ENCODE assay signal across 27 cellular contexts in genomic region chr11:74766905-74767304, GRCh38. TPM values are rescaled to one million over a fixed set of nuclear protein-coding genes. Genes with fewer than 3 reads are reported as not detected.
DNase-seq lines count a peak whose midpoint lies in the region; ATAC-seq, FAIRE-seq and TF ChIP-seq lines count a peak whose summit lies in the region.
"Had no signal": no experiment of that assay in that cellular context is flagged by ENCODE, and none has a peak within 500 bp of the region (broad histone marks: within the 10 kb centered on the region; RNA-seq: fewer than 3 reads in every experiment).

No MANE protein-coding gene starts in this region.

- H3K4me1 ChIP-seq in HepG2 (ENCODE audit: insufficient read depth, low read length) (no peaks in the 10 kb centered on the region), right lobe of liver (no peaks in the 10 kb centered on the region)
- H3K4me1 ChIP-seq: BE2C, BLaER1 had no signal

- H3K79me2 ChIP-seq in HepG2 (ENCODE audit: insufficient read depth, low read length) = peaks cover 42% of the 10 kb centered on the region

- no peak for TF ChIP-seq RAD21 in HepG2 (CRISPR knock-in tag; IDR thresholded peaks at IDR 0.05)

- CTCF ChIA-PET in HepG2 (lab: Yijun Ruan, JAX; ENCODE audit: low intra/inter-chr PET ratio, low total read pairs) = no interaction called here
- CTCF ChIA-PET in activated CD4-positive, alpha-beta memory T cell treated with anti-CD3 and anti-CD28 coated beads, Interleukin-2, amount 10 ng/mL, durations not matched to agents 7 days and 5 days (lab: Charles Lee) = no interaction called here

- TF ChIP-seq POLR2A in HepG2 (IDR thresholded peaks at IDR 0.05; ENCODE audit: insufficient read depth in 1 of 2, low read depth in 2 of 2, low read length in 2 of 2) (no peak), right lobe of liver (IDR thresholded peaks at IDR 0.05) (no peak)

- H3K27ac Mint-ChIP-seq in T-helper 17 cell (peak overlapping the region; percentile 29), mesothelial cell of epicardium (no peak overlapping the region)
- no peak overlapping the region for H3K27ac Mint-ChIP-seq in activated CD4-positive, alpha-beta memory T cell treated with anti-CD3 and anti-CD28 coated beads, Interleukin-2, amount 10 ng/mL, durations not matched to agents 7 days and 5 days
- H3K27ac Mint-ChIP-seq: CD14-positive monocyte; CD4-positive, CD25-positive, alpha-beta regulatory T cell had no signal

- no TSS peak for BruUV-seq in HepG2 (replicated peaks; lab: Mats Ljungman, UMichigan)

- FAIRE-seq in HepG2 (lab: Jason Lieb, UNC) = no peak
- FAIRE-seq: A204.1, GM12878, GM18507 had no signal

- no peak overlapping the region for H2AFZ ChIP-seq in HepG2 (ENCODE audit: low read length)

- H3K4me3 Mint-ChIP-seq in T-helper 17 cell (no peak overlapping the region), mesothelial cell of epicardium (no peak overlapping the region)
- no peak overlapping the region for H3K4me3 Mint-ChIP-seq in activated CD4-positive, alpha-beta memory T cell treated with anti-CD3 and anti-CD28 coated beads, Interleukin-2, amount 10 ng/mL, durations not matched to agents 7 days and 5 days
- H3K4me3 Mint-ChIP-seq: CD14-positive monocyte; CD4-positive, alpha-beta memory T cell; CD8-positive, alpha-beta memory T cell had no signal

- H3K36me3 Mint-ChIP-seq in T-helper 17 cell (ENCODE audit: low read depth) (peaks cover 5% of the 10 kb centered on the region), mesothelial cell of epicardium (peaks cover 22% of the 10 kb centered on the region)
- H3K36me3 Mint-ChIP-seq in activated CD4-positive, alpha-beta memory T cell treated with anti-CD3 and anti-CD28 coated beads, Interleukin-2, amount 10 ng/mL, durations not matched to agents 7 days and 5 days (ENCODE audit: low read depth) = peaks cover 16% of the 10 kb centered on the region

- peaks cover 34% of the 10 kb centered on the region for H3K4me1 Mint-ChIP-seq in T-helper 17 cell
- no peaks in the 10 kb centered on the region for H3K4me1 Mint-ChIP-seq in mesothelial cell of epicardium
- peaks cover 38% of the 10 kb centered on the region for H3K4me1 Mint-ChIP-seq in activated CD4-positive, alpha-beta memory T cell treated with anti-CD3 and anti-CD28 coated beads, Interleukin-2, amount 10 ng/mL, durations not matched to agents 7 days and 5 days

- 100% methylated on average over 1 of the region's 1 CpG for WGBS in HepG2 (ENCODE audit: low lambda C conversion rate)
- 100% methylated on average over 1 of the region's 1 CpG for WGBS in right lobe of liver (ENCODE audit: insufficient coverage, low coverage, low lambda C conversion rate, missing lambda C conversion rate)

- ATAC-seq in HepG2 = no peak
- ATAC-seq in right lobe of liver = no peak
- ATAC-seq in T-helper 17 cell = no peak
- ATAC-seq: GM12878 had no signal

- no peak for TF ChIP-seq CTCF in HepG2 (CRISPR knock-in tag; IDR thresholded peaks at IDR 0.05)
- no peak for TF ChIP-seq CTCF in right lobe of liver (IDR thresholded peaks at IDR 0.05)
- no peak for TF ChIP-seq CTCF in mesothelial cell of epicardium (IDR thresholded peaks at IDR 0.05; ENCODE audit: unreplicated experiment)

- intact Hi-C loops in HepG2 (cut with micrococcal nuclease; ENCODE audit: unreplicated experiment) = no loop called here
- intact Hi-C loops in right lobe of liver (cut with DNase I) = no loop called here

- H3K27me3 ChIP-seq in HepG2 (ENCODE audit: control insufficient read depth in 1 of 2, insufficient read depth in 2 of 2, low read length in 2 of 2) (no peaks in the 10 kb centered on the region), right lobe of liver (no peaks in the 10 kb centered on the region)
- H3K27me3 ChIP-seq: BE2C, BLaER1 had no signal

- H3K36me3 ChIP-seq in HepG2 (replicated peaks in 1 of 2; ENCODE audit: control insufficient read depth in 1 of 2, insufficient read depth in 2 of 2, low read length in 2 of 2) (0 out of 5 replicates have a peak, but pooled peaks cover 0 to 8% of the 10 kb centered on the region in 2 experiments), right lobe of liver (no peaks in the 10 kb centered on the region)
- H3K36me3 ChIP-seq: BE2C had no signal

- no peak overlapping the region for H3K4me2 ChIP-seq in HepG2 (ENCODE audit: low read depth, low read length)
- H3K4me2 ChIP-seq: BLaER1 had no signal

- DNase-seq in HepG2 (ENCODE audit: low spot score) (no peak), right lobe of liver (no peak), T-helper 17 cell (no peak), mesothelial cell of epicardium (ENCODE audit: low spot score in 2 of 2, unreplicated experiment in 2 of 2) (no peak)
- no peak for DNase-seq in activated CD4-positive, alpha-beta memory T cell treated with anti-CD3 and anti-CD28 coated beads, Interleukin-2, amount 10 ng/mL, durations not matched to agents 7 days and 5 days
- DNase-seq: 8988T; ACHN; BE2C; C1 segment of cervical spinal cord; CD4-positive, alpha-beta memory T cell; CD4-positive, CD25-positive, alpha-beta regulatory T cell; CD8-positive, alpha-beta memory T cell; COR-L47; DMS 273 treated with DMSO at 0.1 percent for 48 hours; DMS153; DMS53; DMS79; DND-41; EL; GDM1 had no signal

- H3K27ac ChIP-seq in HepG2 (ENCODE audit: extremely low read length, insufficient read depth, low read length) (no peak overlapping the region), right lobe of liver (no peak overlapping the region)
- H3K27ac ChIP-seq: BLaER1 had no signal

- no peak overlapping the region for H3K9ac ChIP-seq in HepG2 (ENCODE audit: insufficient read depth, low read depth, low read length)
- H3K9ac ChIP-seq: BLaER1 had no signal

- no peaks in the 10 kb centered on the region; the same call in none of the 2 replicates for H4K20me1 ChIP-seq in HepG2 (ENCODE audit: insufficient read depth, low read length)

- H3K27me3 Mint-ChIP-seq in T-helper 17 cell (no peaks in the 10 kb centered on the region), mesothelial cell of epicardium (ENCODE audit: low read depth) (no peaks in the 10 kb centered on the region)
- no peaks in the 10 kb centered on the region for H3K27me3 Mint-ChIP-seq in activated CD4-positive, alpha-beta memory T cell treated with anti-CD3 and anti-CD28 coated beads, Interleukin-2, amount 10 ng/mL, durations not matched to agents 7 days and 5 days
- H3K27me3 Mint-ChIP-seq: CD4-positive, alpha-beta memory T cell; CD4-positive, CD25-positive, alpha-beta regulatory T cell; CD8-positive, alpha-beta memory T cell had no signal

- in situ Hi-C loops in HepG2 (cut with HindIII; ENCODE audit: extremely low pct_ligation_motif_present, low pct_unique_long_range_greater_than_20kb) = no loop called here

- peaks cover 24% of the 10 kb centered on the region for H3K9me3 Mint-ChIP-seq in mesothelial cell of epicardium
- H3K9me3 Mint-ChIP-seq in activated CD4-positive, alpha-beta memory T cell treated with anti-CD3 and anti-CD28 coated beads, Interleukin-2, amount 10 ng/mL, durations not matched to agents 7 days and 5 days = peaks cover 3% of the 10 kb centered on the region
- H3K9me3 Mint-ChIP-seq: CD8-positive, alpha-beta memory T cell had no signal

- TF ChIP-seq EP300 in HepG2 (IDR thresholded peaks at IDR 0.05; ENCODE audit: low read depth in 2 of 2, low read length in 2 of 2) (no peak), HepG2 (CRISPR knock-in tag; IDR thresholded peaks at IDR 0.05; ENCODE audit: borderline replicate concordance) (no peak)

- no peak overlapping the region for H3K4me3 ChIP-seq in HepG2 (replicated peaks in 1 of 3; ENCODE audit: insufficient read depth in 1 of 3, low read depth in 2 of 3, low read length in 3 of 3)
- H3K4me3 ChIP-seq in right lobe of liver = no peak overlapping the region
- H3K4me3 ChIP-seq: BLaER1, GM12878 had no signal

- H3K9me3 ChIP-seq in HepG2 (ENCODE audit: low read length) = no peaks in the 10 kb centered on the region
- no peaks in the 10 kb centered on the region for H3K9me3 ChIP-seq in right lobe of liver
- no peaks in the 10 kb centered on the region for H3K9me3 ChIP-seq in T-helper 17 cell (ENCODE audit: control insufficient read depth, low read length, poor library complexity, severe bottlenecking)
- H3K9me3 ChIP-seq: BE2C had no signal

- POLR2A ChIA-PET in HepG2 (lab: Yijun Ruan, JAX) = no interaction called here
- POLR2A ChIA-PET in activated CD4-positive, alpha-beta memory T cell treated with anti-CD3 and anti-CD28 coated beads, Interleukin-2, amount 10 ng/mL, durations not matched to agents 7 days and 5 days (lab: Charles Lee) = no interaction called here

RNA-seq across cellular contexts. Expression of gene RNF169, which starts 18.3 kb away (rescaled TPM):
- 14.2 and 17.0 TPM in 2 replicates for total RNA-seq in HepG2 (2016; rRNA removed; fragmentation: Illumina TruSeq; extraction: Trizol)
- 1.6 and 1.9 TPM in 2 replicates for total RNA-seq in HepG2 (2016; cell fraction: cytosol; rRNA removed; fragmentation: Illumina TruSeq; extraction: Trizol; ENCODE audit: low read depth)
- total RNA-seq in HepG2 (2016; cell fraction: insoluble cytoplasmic fraction; rRNA removed; fragmentation: Illumina TruSeq; extraction: Trizol) = 14.0 and 15.8 TPM in 2 replicates
- 6.1 and 6.8 TPM in 2 replicates for total RNA-seq in HepG2 (2016; cell fraction: membrane; rRNA removed; fragmentation: Illumina TruSeq; extraction: Trizol)
- total RNA-seq in HepG2 (2016; cell fraction: nucleus; rRNA removed; fragmentation: Illumina TruSeq; extraction: Trizol) = 19.7 and 21.7 TPM in 2 replicates
- 4.8 and 5.3 TPM in 2 replicates for polyA plus RNA-seq in HepG2 (2011; rRNA removed)
- polyA plus RNA-seq in HepG2 (2011; cell fraction: cytosol; rRNA removed) = 2.3 and 3.3 TPM in 2 replicates
- 6.3 and 7.5 TPM in 2 replicates for polyA plus RNA-seq in HepG2 (2011; cell fraction: nucleus; rRNA removed)
- 5.4 and 6.4 TPM in 2 replicates for polyA plus RNA-seq in HepG2 (2012)
- 0.20 and 0.22 TPM in 2 replicates for polyA plus RNA-seq in HepG2 (2016; cell fraction: cytosol; fragmentation: Illumina TruSeq; extraction: Trizol; ENCODE audit: low read depth)
- 6.0 and 6.8 TPM in 2 replicates for polyA plus RNA-seq in HepG2 (2016; cell fraction: insoluble cytoplasmic fraction; fragmentation: Illumina TruSeq; extraction: Trizol; ENCODE audit: low read depth)
- polyA plus RNA-seq in HepG2 (2016; cell fraction: membrane; fragmentation: Illumina TruSeq; extraction: Trizol; ENCODE audit: low read depth) = 0.93 and 1.1 TPM in 2 replicates
- 13.1 and 13.4 TPM in 2 replicates for polyA plus RNA-seq in HepG2 (2016; cell fraction: nucleus; fragmentation: Illumina TruSeq; extraction: Trizol; ENCODE audit: insufficient read depth, low read depth)
- 15.7 and 33.2 TPM in 2 replicates for polyA minus RNA-seq in HepG2 (2011; rRNA and poly(A)+ RNA removed; ENCODE audit: low replicate concordance)
- polyA minus RNA-seq in HepG2 (2011; cell fraction: cytosol; rRNA and poly(A)+ RNA removed) = 12.7 and 13.5 TPM in 2 replicates
- 43.4 and 50.1 TPM in 2 replicates for polyA minus RNA-seq in HepG2 (2011; cell fraction: nucleus; rRNA and poly(A)+ RNA removed)
- 1 to 10 TPM; 4.7 to 7.7 (median 6.8) TPM for total RNA-seq in right lobe of liver
- total RNA-seq in T-helper 17 cell = 10 to 100 TPM; 18.1 to 19.4 TPM
- 22.9 to 24.2 TPM (median 23.7 TPM) in 3 replicates for total RNA-seq in mesothelial cell of epicardium
- total RNA-seq in activated CD4-positive, alpha-beta memory T cell treated with anti-CD3 and anti-CD28 coated beads, Interleukin-2, amount 10 ng/mL, durations not matched to agents 7 days and 5 days = 10 to 100 TPM; 18.6 to 19.1 TPM

RNA-seq across cellular contexts. Expression of gene CHRDL2, which starts 35.7 kb away (rescaled TPM):
- total RNA-seq in HepG2 (2016; rRNA removed; fragmentation: Illumina TruSeq; extraction: Trizol) (not detected in 2 replicates), right lobe of liver (10 to 100 TPM in 5 of 6 experiments, 1 to 10 TPM in 1; 2.9 to 41.4 (median 23.9) TPM), T-helper 17 cell (not detected), mesothelial cell of epicardium (0.45 to 0.65 TPM in 2 of 3 replicates, not detected in the other)
- not detected in 2 replicates for total RNA-seq in HepG2 (2016; cell fraction: cytosol; rRNA removed; fragmentation: Illumina TruSeq; extraction: Trizol; ENCODE audit: low read depth)
- not detected in 2 replicates for total RNA-seq in HepG2 (2016; cell fraction: insoluble cytoplasmic fraction; rRNA removed; fragmentation: Illumina TruSeq; extraction: Trizol)
- total RNA-seq in HepG2 (2016; cell fraction: membrane; rRNA removed; fragmentation: Illumina TruSeq; extraction: Trizol) = not detected in 2 replicates
- not detected in 2 replicates for total RNA-seq in HepG2 (2016; cell fraction: nucleus; rRNA removed; fragmentation: Illumina TruSeq; extraction: Trizol)
- polyA plus RNA-seq in HepG2 (2011; rRNA removed) = 0.04 TPM in 1 of 2 replicates, not detected in the other
- polyA plus RNA-seq in HepG2 (2011; cell fraction: cytosol; rRNA removed) = 0.07 TPM in 1 of 2 replicates, not detected in the other
- polyA plus RNA-seq in HepG2 (2011; cell fraction: nucleus; rRNA removed) = 0.16 and 0.34 TPM in 2 replicates
- 0.17 and 1.2 TPM in 2 replicates for polyA plus RNA-seq in HepG2 (2012)
- polyA plus RNA-seq in HepG2 (2016; cell fraction: cytosol; fragmentation: Illumina TruSeq; extraction: Trizol; ENCODE audit: low read depth) = 0.20 and 0.28 TPM in 2 replicates
- 0.41 TPM in 1 of 2 replicates, not detected in the other for polyA plus RNA-seq in HepG2 (2016; cell fraction: insoluble cytoplasmic fraction; fragmentation: Illumina TruSeq; extraction: Trizol; ENCODE audit: low read depth)
- 0.17 TPM in 1 of 2 replicates, not detected in the other for polyA plus RNA-seq in HepG2 (2016; cell fraction: membrane; fragmentation: Illumina TruSeq; extraction: Trizol; ENCODE audit: low read depth)
- polyA plus RNA-seq in HepG2 (2016; cell fraction: nucleus; fragmentation: Illumina TruSeq; extraction: Trizol; ENCODE audit: insufficient read depth, low read depth) = 0.27 and 0.37 TPM in 2 replicates
- 0.20 and 1.1 TPM in 2 replicates for polyA minus RNA-seq in HepG2 (2011; rRNA and poly(A)+ RNA removed; ENCODE audit: low replicate concordance)
- polyA minus RNA-seq in HepG2 (2011; cell fraction: cytosol; rRNA and poly(A)+ RNA removed) = not detected in 2 replicates
- polyA minus RNA-seq in HepG2 (2011; cell fraction: nucleus; rRNA and poly(A)+ RNA removed) = not detected in 2 replicates
- not detected for total RNA-seq in activated CD4-positive, alpha-beta memory T cell treated with anti-CD3 and anti-CD28 coated beads, Interleukin-2, amount 10 ng/mL, durations not matched to agents 7 days and 5 days
- total RNA-seq: CD4-positive, alpha-beta memory T cell; CD4-positive, CD25-positive, alpha-beta regulatory T cell; CD8-positive, alpha-beta memory T cell; Daoy; G401; GM12878 had no signal
- polyA plus RNA-seq: CD14-positive monocyte; CD4-positive, alpha-beta memory T cell; CD4-positive, CD25-positive, alpha-beta regulatory T cell; CD8-positive, alpha-beta memory T cell; GM12878 had no signal
